1 cellular context compared by ENCODE assay signal in genomic region chr1:230702934-230703678, GRCh38.
A peak's percentile ranks its signal among the peaks of the same experiment; 100 is the strongest.
TF ChIP-seq lines count a peak whose summit lies in the region.

No MANE protein-coding gene starts in this region.

TF ChIP-seq in HepG2, 621 proteins besides CTCF, POLR2A, EP300 and RAD21 (continued from another document and continues in another):
- TF ChIP-seq ARID4A (CRISPR knock-in tag; IDR thresholded peaks at IDR 0.05; ENCODE audit: borderline replicate concordance) (peak; percentile 86; the same call in 1 of the 2 replicates), KLF16 (CRISPR knock-in tag; IDR thresholded peaks at IDR 0.05) (peak in 1 of 2 experiments; percentile 89; a peak in 2 of 4 replicates), TRIM22 (IDR thresholded peaks at IDR 0.05) (no peak), ZFYVE20 (CRISPR knock-in tag; IDR thresholded peaks at IDR 0.05; ENCODE audit: borderline replicate concordance, low read depth) (peak; percentile 33; the same call in 1 of the 2 replicates), ZNF879 (CRISPR knock-in tag; IDR thresholded peaks at IDR 0.05) (no peak), THYN1 (CRISPR knock-in tag; IDR thresholded peaks at IDR 0.05; ENCODE audit: borderline replicate concordance, low read depth) (0 out of 2 replicates have a peak, but pooled peaks have one; percentile 38), CREB1 (IDR thresholded peaks at IDR 0.05) (no peak), CREB1 (CRISPR knock-in tag; IDR thresholded peaks at IDR 0.05) (0 out of 2 replicates have a peak, but pooled peaks have one; percentile 30), CCAR2 (optimal IDR thresholded peaks at IDR 0.05; ENCODE audit: low read depth, low read length) (no peak), ATF4 (CRISPR knock-in tag; IDR thresholded peaks at IDR 0.05) (peak in 1 of 2 experiments; percentile 76; a peak in 2 of 4 replicates), ZNF17 (CRISPR knock-in tag; IDR thresholded peaks at IDR 0.05) (no peak), ZNF589 (CRISPR knock-in tag; conservative IDR thresholded peaks at IDR 0.05) (peak; percentile 44; the same call in 1 of the 2 replicates), ZNF646 (CRISPR knock-in tag; IDR thresholded peaks at IDR 0.05) (0 out of 2 replicates have a peak, but pooled peaks have one; percentile 52), TBX3 (IDR thresholded peaks at IDR 0.05; ENCODE audit: borderline replicate concordance) (peak; percentile 69; the same call in 1 of the 2 replicates), ZNF510 (CRISPR knock-in tag; IDR thresholded peaks at IDR 0.05; ENCODE audit: low read depth) (0 out of 2 replicates have a peak, but pooled peaks have one; percentile 82), ZNF101 (CRISPR knock-in tag; IDR thresholded peaks at IDR 0.05; ENCODE audit: borderline replicate concordance, low read depth) (no peak), ATF5 (CRISPR knock-in tag; IDR thresholded peaks at IDR 0.05; ENCODE audit: low read depth) (peak; percentile 38; the same call in 1 of the 2 replicates), ZNF232 (CRISPR knock-in tag; IDR thresholded peaks at IDR 0.05; ENCODE audit: borderline replicate concordance) (peak; percentile 97), TFDP1 (CRISPR knock-in tag; IDR thresholded peaks at IDR 0.05; ENCODE audit: borderline replicate concordance) (peak; percentile 94), ATF1 (CRISPR knock-in tag; IDR thresholded peaks at IDR 0.05) (peak; percentile 37), MTA3 (CRISPR knock-in tag; IDR thresholded peaks at IDR 0.05) (no peak), ZNF484 (CRISPR knock-in tag; IDR thresholded peaks at IDR 0.05; ENCODE audit: borderline replicate concordance, low read depth) (no peak), PITX1 (CRISPR knock-in tag; IDR thresholded peaks at IDR 0.05) (peak; percentile 96), ZNF230 (CRISPR knock-in tag; IDR thresholded peaks at IDR 0.05) (0 out of 2 replicates have a peak, but pooled peaks have one; percentile 50), ZBTB26 (CRISPR knock-in tag; IDR thresholded peaks at IDR 0.05; ENCODE audit: borderline replicate concordance) (peak; percentile 71; the same call in 1 of the 2 replicates), ZFAT (CRISPR knock-in tag; conservative IDR thresholded peaks at IDR 0.05) (0 out of 2 replicates have a peak, but pooled peaks have one; percentile 34), ZNF615 (CRISPR knock-in tag; IDR thresholded peaks at IDR 0.05; ENCODE audit: borderline replicate concordance) (peak; percentile 97; the same call in 1 of the 2 replicates), ZNF746 (CRISPR knock-in tag; IDR thresholded peaks at IDR 0.05) (peak; percentile 87; the same call in 1 of the 2 replicates), TBX2 (CRISPR knock-in tag; IDR thresholded peaks at IDR 0.05; ENCODE audit: borderline replicate concordance) (peak; percentile 98), ZNF7 (CRISPR knock-in tag; IDR thresholded peaks at IDR 0.05) (no peak; the same call in 1 of the 2 replicates), SP1 (IDR thresholded peaks at IDR 0.05) (no peak), SP1 (CRISPR knock-in tag; IDR thresholded peaks at IDR 0.05) (peak; percentile 80), CBX2 (IDR thresholded peaks at IDR 0.05; ENCODE audit: low read depth, low read length) (no peak), CBX2 (CRISPR knock-in tag; IDR thresholded peaks at IDR 0.05; ENCODE audit: low read depth) (no peak), IKZF4 (CRISPR knock-in tag; IDR thresholded peaks at IDR 0.05; ENCODE audit: borderline replicate concordance, low read depth, not compliant biosample characterization) (peak; percentile 70), SOX6 (IDR thresholded peaks at IDR 0.05) (no peak), SOX6 (CRISPR knock-in tag; IDR thresholded peaks at IDR 0.05) (peak; percentile 94), SRSF9 (IDR thresholded peaks at IDR 0.05; ENCODE audit: borderline replicate concordance, insufficient read depth, low read depth, low read length, poor library complexity, severe bottlenecking) (no peak), PPARG (CRISPR knock-in tag; conservative IDR thresholded peaks at IDR 0.05) (peak; percentile 94), TARDBP (CRISPR knock-in tag; IDR thresholded peaks at IDR 0.05) (peak; percentile 99), MTF2 (CRISPR knock-in tag; IDR thresholded peaks at IDR 0.05; ENCODE audit: borderline replicate concordance) (no peak), TGIF2 (CRISPR knock-in tag; IDR thresholded peaks at IDR 0.05) (peak; percentile 97), TOPORS (CRISPR knock-in tag; IDR thresholded peaks at IDR 0.05) (peak; percentile 90), ZMYM2 (CRISPR knock-in tag; IDR thresholded peaks at IDR 0.05) (no peak), FOXA1 (IDR thresholded peaks at IDR 0.05) (no peak), FOXA1 (CRISPR knock-in tag; IDR thresholded peaks at IDR 0.05) (peak; percentile 79), KLF11 (CRISPR knock-in tag; IDR thresholded peaks at IDR 0.05) (peak; percentile 90; the same call in 1 of the 2 replicates), CBX1 (IDR thresholded peaks at IDR 0.05; ENCODE audit: low read depth) (no peak), DR1 (CRISPR knock-in tag; IDR thresholded peaks at IDR 0.05) (peak; percentile 68; the same call in 1 of the 2 replicates), SP5 (CRISPR knock-in tag; IDR thresholded peaks at IDR 0.05; ENCODE audit: borderline replicate concordance, low read depth) (peak; percentile 99), ZBTB43 (CRISPR knock-in tag; conservative IDR thresholded peaks at IDR 0.05) (peak; percentile 96), ZFY (CRISPR knock-in tag; IDR thresholded peaks at IDR 0.05) (peak; percentile 92), SMAD3 (CRISPR knock-in tag; IDR thresholded peaks at IDR 0.05) (peak; percentile 82)
